In genomic region chr1:226871636-226872327, GRCh38 we compare ENCODE assay signal across 8 cellular contexts. TPM values are rescaled to one million over a fixed set of nuclear protein-coding genes. Genes with fewer than 3 reads are reported as not detected.
A peak's percentile ranks its signal among the peaks of the same experiment; 100 is the strongest.
DNase-seq lines count a peak whose midpoint lies in the region; ATAC-seq and TF ChIP-seq lines count a peak whose summit lies in the region.

No MANE protein-coding gene starts in this region.

- no peaks in the 10 kb centered on the region for H3K27me3 ChIP-seq in body of pancreas
- no peaks in the 10 kb centered on the region for H3K27me3 ChIP-seq in mesenchymal stem cell (ENCODE audit: control insufficient read depth in 1 of 2, insufficient read depth in 1 of 2, low read length in 2 of 2)
- H3K27me3 ChIP-seq in tibial nerve: no peaks in the 10 kb centered on the region
- H3K27me3 ChIP-seq in WERI-Rb-1 (ENCODE audit: insufficient read depth, low read depth, severe bottlenecking): no peaks in the 10 kb centered on the region

- H3K23ac ChIP-seq in mesenchymal stem cell (ENCODE audit: low read length in 2 of 2): no peak overlapping the region

- WGBS in body of pancreas, 2 donors: 31 to 34% methylated on average over 10 to 14 of the region's 14 CpGs
- WGBS in mesenchymal stem cell: 92% methylated on average over 12 of the region's 14 CpGs
- 90 to 92% methylated on average over 10 to 14 of the region's 14 CpGs for WGBS in tibial nerve, 2 donors

- H3K4me1 Mint-ChIP-seq in activated naive CD4-positive, alpha-beta T cell treated with anti-CD3 and anti-CD28 coated beads for 36 hours (ENCODE audit: low read depth): peaks cover 5% of the 10 kb centered on the region

- H3K14ac ChIP-seq in mesenchymal stem cell (ENCODE audit: low read length in 2 of 2): peak overlapping the region in 1 of 2 experiments; percentile 35

- no peaks in the 10 kb centered on the region for H3K9me3 Mint-ChIP-seq in activated naive CD4-positive, alpha-beta T cell treated with anti-CD3 and anti-CD28 coated beads for 36 hours
- H3K9me3 Mint-ChIP-seq in activated naive CD4-positive, alpha-beta T cell treated with anti-CD3 and anti-CD28 coated beads, Interleukin-2, amount 50 U/mL, for 72 hours: no peaks in the 10 kb centered on the region

- no peak overlapping the region for H2BK15ac ChIP-seq in mesenchymal stem cell (ENCODE audit: low read depth, poor library complexity, severe bottlenecking)

- no peak overlapping the region for H3K18ac ChIP-seq in mesenchymal stem cell (ENCODE audit: low read depth in 1 of 2, low read length in 2 of 2)

- no peak overlapping the region for H2BK120ac ChIP-seq in mesenchymal stem cell (ENCODE audit: low read depth, low read length)

- H3K27ac Mint-ChIP-seq in activated naive CD4-positive, alpha-beta T cell treated with anti-CD3 and anti-CD28 coated beads for 36 hours: no peak overlapping the region
- H3K27ac Mint-ChIP-seq in activated naive CD4-positive, alpha-beta T cell treated with anti-CD3 and anti-CD28 coated beads, Interleukin-2, amount 50 U/mL, for 72 hours: no peak overlapping the region

- H3K9ac ChIP-seq in mesenchymal stem cell (ENCODE audit: low read length): peak overlapping the region; percentile 84

- H3K36me3 Mint-ChIP-seq in activated naive CD4-positive, alpha-beta T cell treated with anti-CD3 and anti-CD28 coated beads for 36 hours (ENCODE audit: low read depth): no peaks in the 10 kb centered on the region
- peaks cover 0 to 4% of the 10 kb centered on the region in 2 donors for H3K36me3 Mint-ChIP-seq in activated naive CD4-positive, alpha-beta T cell treated with anti-CD3 and anti-CD28 coated beads, Interleukin-2, amount 50 U/mL, for 72 hours

- TF ChIP-seq EP300 in tibial nerve (IDR thresholded peaks at IDR 0.05): no peak

- DNase-seq in activated naive CD4-positive, alpha-beta T cell treated with anti-CD3 and anti-CD28 coated beads for 36 hours: no peak
- no peak for DNase-seq in activated naive CD4-positive, alpha-beta T cell treated with anti-CD3 and anti-CD28 coated beads, Interleukin-2, amount 50 U/mL, for 72 hours (ENCODE audit: low spot score in 2 of 2)
- peak in 3 of 4 donors; percentile 43 to 57 (median 46) for DNase-seq in body of pancreas
- no peak for DNase-seq in mesenchymal stem cell
- DNase-seq in tibial nerve (ENCODE audit: low spot score in 2 of 2): no peak
- DNase-seq in WERI-Rb-1: no peak
- DNase-seq in NOMO-1 treated with dmso at 0.1 percent for 144 hours (lab: John Stamatoyannopoulos, UW; ENCODE audit: unreplicated experiment): no peak

- no peak for ATAC-seq in activated naive CD4-positive, alpha-beta T cell treated with anti-CD3 and anti-CD28 coated beads, Interleukin-2, amount 50 U/mL, for 72 hours
- ATAC-seq in body of pancreas (no peak), HG03469 (IDR thresholded peaks at IDR 0.05; ENCODE audit: unreplicated experiment) (no peak)

- peaks cover 21% of the 10 kb centered on the region for H3K27me3 Mint-ChIP-seq in activated naive CD4-positive, alpha-beta T cell treated with anti-CD3 and anti-CD28 coated beads for 36 hours (ENCODE audit: low read depth)

- H3K4me3 ChIP-seq in body of pancreas (peak overlapping the region; percentile 49 to 64), mesenchymal stem cell (ENCODE audit: insufficient read depth in 1 of 2, low read depth in 1 of 2, low read length in 2 of 2) (peak overlapping the region in 1 of 2 experiments; percentile 84), tibial nerve (peak overlapping the region; percentile 71 to 96 (median 78)), WERI-Rb-1 (ENCODE audit: low read depth, low read length) (no peak overlapping the region)

- H2AK5ac ChIP-seq in mesenchymal stem cell (ENCODE audit: low read length, severe bottlenecking): no peak overlapping the region

- peak overlapping the region; percentile 11 for H4K91ac ChIP-seq in mesenchymal stem cell (ENCODE audit: low read length)

- H3K79me1 ChIP-seq in mesenchymal stem cell (replicated peaks; ENCODE audit: low read length, poor library complexity, severe bottlenecking): peaks cover 12% of the 10 kb centered on the region

- no peak overlapping the region for H2AFZ ChIP-seq in mesenchymal stem cell (ENCODE audit: low read depth, low read length)

- no peaks in the 10 kb centered on the region for H3K9me3 ChIP-seq in body of pancreas
- H3K9me3 ChIP-seq in mesenchymal stem cell (ENCODE audit: control insufficient read depth, low read length): no peaks in the 10 kb centered on the region
- no peaks in the 10 kb centered on the region for H3K9me3 ChIP-seq in tibial nerve
- H3K9me3 ChIP-seq in WERI-Rb-1 (ENCODE audit: severe bottlenecking): no peaks in the 10 kb centered on the region

- H2BK12ac ChIP-seq in mesenchymal stem cell (ENCODE audit: low read length in 2 of 2): no peak overlapping the region

- H3K36me3 ChIP-seq in body of pancreas (replicated peaks in 1 of 2; ENCODE audit: insufficient read depth in 1 of 2, low read depth in 2 of 2) (no peaks in the 10 kb centered on the region), mesenchymal stem cell (ENCODE audit: control insufficient read depth in 1 of 2, insufficient read depth in 2 of 2, low read depth in 1 of 2, low read length in 2 of 2) (peaks cover 0 to under 1% of the 10 kb centered on the region in 2 experiments), tibial nerve (peaks cover 0 to 11% (median 0%) of the 10 kb centered on the region in 3 donors), WERI-Rb-1 (no peaks in the 10 kb centered on the region)

- peak overlapping the region; percentile 65 for H3K4me3 Mint-ChIP-seq in activated naive CD4-positive, alpha-beta T cell treated with anti-CD3 and anti-CD28 coated beads for 36 hours

- H4K8ac ChIP-seq in mesenchymal stem cell (ENCODE audit: low read length): no peak overlapping the region

- intact Hi-C loops in activated naive CD4-positive, alpha-beta T cell treated with anti-CD3 and anti-CD28 coated beads for 36 hours (cut with micrococcal nuclease): no loop called here
- intact Hi-C loops in body of pancreas (cut with DNase I): no loop called here

- H3K4me2 ChIP-seq in mesenchymal stem cell (ENCODE audit: low read length, poor library complexity, severe bottlenecking): peak overlapping the region; percentile 99

- H3K27ac ChIP-seq in body of pancreas (peak overlapping the region; percentile 86 to 93 (median 88)), mesenchymal stem cell (ENCODE audit: low read length, poor library complexity, severe bottlenecking) (no peak overlapping the region), tibial nerve (no peak overlapping the region), WERI-Rb-1 (no peak overlapping the region)

- H3K4ac ChIP-seq in mesenchymal stem cell (ENCODE audit: low read depth in 1 of 2, low read length in 2 of 2): no peak overlapping the region

- TF ChIP-seq POLR2A in body of pancreas (IDR thresholded peaks at IDR 0.05) (no peak), tibial nerve (IDR thresholded peaks at IDR 0.05) (no peak)

- TF ChIP-seq CTCF in body of pancreas (IDR thresholded peaks at IDR 0.05) (no peak), tibial nerve (IDR thresholded peaks at IDR 0.05) (no peak), WERI-Rb-1 (IDR thresholded peaks at IDR 0.05; ENCODE audit: low read depth, low read length) (no peak)

- CTCF ChIA-PET in activated naive CD4-positive, alpha-beta T cell treated with anti-CD3 and anti-CD28 coated beads for 36 hours (lab: Charles Lee): interaction anchor here (0.6 to 1.3 kb wide), 2 partner anchors 11 to 78 kb away, joined by 3 read pairs; no protein-coding TSS in a partner anchor

- H3K4me1 ChIP-seq in body of pancreas: peaks cover 62% of the 10 kb centered on the region
- H3K4me1 ChIP-seq in mesenchymal stem cell (ENCODE audit: control insufficient read depth, insufficient read depth, low read depth, low read length): peaks cover 23% of the 10 kb centered on the region
- H3K4me1 ChIP-seq in tibial nerve: peaks cover 0 to 19% (median 13%) of the 10 kb centered on the region in 4 donors

- no peak overlapping the region for H2BK5ac ChIP-seq in mesenchymal stem cell (ENCODE audit: low read depth, low read length, poor library complexity, severe bottlenecking)

RNA-seq across cellular contexts. Expression of gene PSEN2, which starts 1.4 kb away (rescaled TPM):
- under 1 TPM; 0.64 to 0.69 TPM for total RNA-seq in activated naive CD4-positive, alpha-beta T cell treated with anti-CD3 and anti-CD28 coated beads for 36 hours
- 1 to 10 TPM; 3.3 to 3.6 TPM for total RNA-seq in activated naive CD4-positive, alpha-beta T cell treated with anti-CD3 and anti-CD28 coated beads, Interleukin-2, amount 50 U/mL, for 72 hours
- total RNA-seq in body of pancreas: 10 to 100 TPM; 80.9 to 98.9 TPM
- polyA plus RNA-seq in mesenchymal stem cell (2013, experiment 1 of 2): 10.1 TPM
- polyA plus RNA-seq in mesenchymal stem cell (2013, experiment 2 of 2): 10.1 TPM
- total RNA-seq in tibial nerve: 10 to 100 TPM; 30.8 to 49.2 (median 40.9) TPM

Comparison
In these comparisons a context has a peak if more than half of its experiments do, and no peak if none do; other contexts are left out.
1. DNase-seq: peak in body of pancreas (3 of 4); none in activated naive CD4-positive, alpha-beta T cell treated with anti-CD3 and anti-CD28 coated beads for 36 hours (single experiment), activated naive CD4-positive, alpha-beta T cell treated with anti-CD3 and anti-CD28 coated beads, Interleukin-2, amount 50 U/mL, for 72 hours (0 of 2), mesenchymal stem cell (single experiment), tibial nerve (0 of 2), WERI-Rb-1 (single experiment) and NOMO-1 treated with dmso at 0.1 percent for 144 hours (single experiment).
2. H3K27ac ChIP-seq: peak in body of pancreas (4 of 4); none in mesenchymal stem cell (single experiment), tibial nerve (0 of 4) and WERI-Rb-1 (single experiment).
3. RNA of gene PSEN2, which starts 1.4 kb away (total RNA-seq): 80.9 to 98.9 TPM in body of pancreas and 30.8 to 49.2 TPM in tibial nerve; 3.3 to 3.6 TPM in activated naive CD4-positive, alpha-beta T cell treated with anti-CD3 and anti-CD28 coated beads, Interleukin-2, amount 50 U/mL, for 72 hours and 0.64 to 0.69 TPM in activated naive CD4-positive, alpha-beta T cell treated with anti-CD3 and anti-CD28 coated beads for 36 hours; every median in the first group is over 4 times any median in the second.